ENCODE assay signal across 10 cellular contexts in genomic region chr3:37430862-37431529, GRCh38. TPM values are rescaled to one million over a fixed set of nuclear protein-coding genes. Genes with fewer than 3 reads are reported as not detected.
DNase-seq lines count a peak whose midpoint lies in the region; ATAC-seq and FAIRE-seq lines count a peak whose summit lies in the region.
"Not testable (repeated sequence)": the region's sequence is repeated elsewhere in the genome, so short reads cannot be mapped to it uniquely, and the experiment has no call there.
"Had no signal": no experiment of that assay in that cellular context is flagged by ENCODE, and none has a peak within 500 bp of the region (broad histone marks: within the 10 kb centered on the region; RNA-seq: fewer than 3 reads in every experiment).

No MANE protein-coding gene starts in this region.

- H3K27me3 ChIP-seq in BLaER1; naive thymus-derived CD4-positive, alpha-beta T cell (ENCODE audit: control insufficient read depth in 2 of 2, insufficient read depth in 2 of 2, low read length in 2 of 2): not testable (repeated sequence)

- not testable (repeated sequence) for H3K27me3 Mint-ChIP-seq in T-helper 2 cell treated with Interferon-gamma antibody and Interleukin-4, amounts not matched to agents 5 μg/mL and 100 μg/mL, for 36 hours (ENCODE audit: low read depth); activated CD4-positive, alpha-beta memory T cell treated with anti-CD3 and anti-CD28 coated beads, Interleukin-2, amount 10 ng/mL, durations not matched to agents 7 days and 5 days; activated T-helper 1 cell treated with anti-CD3 and anti-CD28 coated beads, Interleukin-12 subunit alpha, Interleukin-12 subunit beta, Interleukin-2, Interleukin-4 antibody, amounts not matched to agents 30 ng/mL and 10 ng/mL and 1 ng/mL, durations not matched to agents 14 hours and 24 hours and 36 hours (ENCODE audit: insufficient read depth); central memory CD8-positive, alpha-beta T cell; naive thymus-derived CD4-positive, alpha-beta T cell

- peak overlapping the region; percentile 70 for H3K27ac Mint-ChIP-seq in T-helper 2 cell treated with Interferon-gamma antibody and Interleukin-4, amounts not matched to agents 5 μg/mL and 100 μg/mL, for 36 hours
- H3K27ac Mint-ChIP-seq in activated CD4-positive, alpha-beta memory T cell treated with anti-CD3 and anti-CD28 coated beads, Interleukin-2, amount 10 ng/mL, durations not matched to agents 7 days and 5 days, result peak overlapping the region; percentile 14
- not testable (repeated sequence) for H3K27ac Mint-ChIP-seq in activated T-helper 1 cell treated with anti-CD3 and anti-CD28 coated beads, Interleukin-12 subunit alpha, Interleukin-12 subunit beta, Interleukin-2, Interleukin-4 antibody, amounts not matched to agents 30 ng/mL and 10 ng/mL and 1 ng/mL, durations not matched to agents 14 hours and 24 hours and 36 hours
- H3K27ac Mint-ChIP-seq in central memory CD8-positive, alpha-beta T cell (ENCODE audit: low read depth), result peak overlapping the region; percentile 27
- H3K27ac Mint-ChIP-seq in naive thymus-derived CD4-positive, alpha-beta T cell, result peak overlapping the region in 5 of 9 donors; percentile 26 to 80 (median 56)

- H3K4me2 ChIP-seq in BLaER1, result peak overlapping the region; percentile 85

- H3K4me3 Mint-ChIP-seq in T-helper 2 cell treated with Interferon-gamma antibody and Interleukin-4, amounts not matched to agents 5 μg/mL and 100 μg/mL, for 36 hours, result peak overlapping the region; percentile 47
- not testable (repeated sequence) for H3K4me3 Mint-ChIP-seq in activated CD4-positive, alpha-beta memory T cell treated with anti-CD3 and anti-CD28 coated beads, Interleukin-2, amount 10 ng/mL, durations not matched to agents 7 days and 5 days; central memory CD8-positive, alpha-beta T cell
- H3K4me3 Mint-ChIP-seq in activated T-helper 1 cell treated with anti-CD3 and anti-CD28 coated beads, Interleukin-12 subunit alpha, Interleukin-12 subunit beta, Interleukin-2, Interleukin-4 antibody, amounts not matched to agents 30 ng/mL and 10 ng/mL and 1 ng/mL, durations not matched to agents 14 hours and 24 hours and 36 hours, result peak overlapping the region; percentile 47
- peak overlapping the region in 7 of 10 donors; percentile 5 to 49 (median 22) for H3K4me3 Mint-ChIP-seq in naive thymus-derived CD4-positive, alpha-beta T cell

- peak; percentile 31 for FAIRE-seq in HTR-8/SVneo (lab: Jason Lieb, UNC)

- not testable (repeated sequence) for DNase-seq in HTR-8/SVneo (ENCODE audit: insufficient read length, low spot score)
- peak; percentile 48 for DNase-seq in T-helper 2 cell treated with Interferon-gamma antibody and Interleukin-4, amounts not matched to agents 5 μg/mL and 100 μg/mL, for 36 hours (ENCODE audit: low spot score)
- peak; percentile 62 for DNase-seq in activated CD4-positive, alpha-beta memory T cell treated with anti-CD3 and anti-CD28 coated beads, Interleukin-2, amount 10 ng/mL, durations not matched to agents 7 days and 5 days
- DNase-seq in activated T-helper 1 cell treated with anti-CD3 and anti-CD28 coated beads, Interleukin-12 subunit alpha, Interleukin-12 subunit beta, Interleukin-2, Interleukin-4 antibody, amounts not matched to agents 30 ng/mL and 10 ng/mL and 1 ng/mL, durations not matched to agents 14 hours and 24 hours and 36 hours (ENCODE audit: low spot score), result peak; percentile 65
- peak in 1 of 2 donors; percentile 16 for DNase-seq in central memory CD8-positive, alpha-beta T cell (ENCODE audit: low spot score in 2 of 2)
- DNase-seq in naive thymus-derived CD4-positive, alpha-beta T cell, result peak in 7 of 9 donors; percentile 11 to 58 (median 25)
- peak in 2 of 3 experiments; percentile 13 to 35 for DNase-seq in stimulated activated CD4-positive, alpha-beta T cell treated with anti-CD3 and anti-CD28 coated beads, TNF-alpha, amount 100 ng/mL, for 24 hours (ENCODE audit: low read depth in 3 of 3)

- peak overlapping the region; percentile 50; the same call in 1 of the 2 replicates for H3K9ac ChIP-seq in BLaER1

- 0 out of 2 replicates have a peak overlapping the region, but pooled peaks have one; percentile 3 for H3K4me3 ChIP-seq in BLaER1
- not testable (repeated sequence) for H3K4me3 ChIP-seq in naive thymus-derived CD4-positive, alpha-beta T cell (ENCODE audit: low read length)

- H4K20me1 ChIP-seq in BLaER1, result not testable (repeated sequence)

- peaks cover 12% of the 10 kb centered on the region for H3K36me3 Mint-ChIP-seq in T-helper 2 cell treated with Interferon-gamma antibody and Interleukin-4, amounts not matched to agents 5 μg/mL and 100 μg/mL, for 36 hours (ENCODE audit: low read depth)
- peaks cover 20% of the 10 kb centered on the region for H3K36me3 Mint-ChIP-seq in activated CD4-positive, alpha-beta memory T cell treated with anti-CD3 and anti-CD28 coated beads, Interleukin-2, amount 10 ng/mL, durations not matched to agents 7 days and 5 days (ENCODE audit: low read depth)
- peaks cover 12% of the 10 kb centered on the region for H3K36me3 Mint-ChIP-seq in activated T-helper 1 cell treated with anti-CD3 and anti-CD28 coated beads, Interleukin-12 subunit alpha, Interleukin-12 subunit beta, Interleukin-2, Interleukin-4 antibody, amounts not matched to agents 30 ng/mL and 10 ng/mL and 1 ng/mL, durations not matched to agents 14 hours and 24 hours and 36 hours (ENCODE audit: low read depth)
- not testable (repeated sequence) for H3K36me3 Mint-ChIP-seq in central memory CD8-positive, alpha-beta T cell (ENCODE audit: insufficient read depth)
- H3K36me3 Mint-ChIP-seq in naive thymus-derived CD4-positive, alpha-beta T cell, result peaks cover 14 to 80% (median 43%) of the 10 kb centered on the region in 5 donors

- CTCF ChIA-PET in activated CD4-positive, alpha-beta memory T cell treated with anti-CD3 and anti-CD28 coated beads, Interleukin-2, amount 10 ng/mL, durations not matched to agents 7 days and 5 days (lab: Charles Lee), result interaction anchor here (0.7 kb wide), 1 partner anchor 555 kb away, joined by 5 read pairs; no protein-coding TSS in a partner anchor
- CTCF ChIA-PET in naive thymus-derived CD4-positive, alpha-beta T cell (lab: Charles Lee), result not testable (repeated sequence)

- peak overlapping the region; percentile 70 for H3K27ac ChIP-seq in BLaER1
- not testable (repeated sequence) for H3K27ac ChIP-seq in naive thymus-derived CD4-positive, alpha-beta T cell (ENCODE audit: low read depth, low read length)

- peaks cover 15% of the 10 kb centered on the region for H3K4me1 Mint-ChIP-seq in T-helper 2 cell treated with Interferon-gamma antibody and Interleukin-4, amounts not matched to agents 5 μg/mL and 100 μg/mL, for 36 hours (ENCODE audit: low read depth)
- peaks cover 14% of the 10 kb centered on the region for H3K4me1 Mint-ChIP-seq in activated CD4-positive, alpha-beta memory T cell treated with anti-CD3 and anti-CD28 coated beads, Interleukin-2, amount 10 ng/mL, durations not matched to agents 7 days and 5 days
- peaks cover 24% of the 10 kb centered on the region for H3K4me1 Mint-ChIP-seq in activated T-helper 1 cell treated with anti-CD3 and anti-CD28 coated beads, Interleukin-12 subunit alpha, Interleukin-12 subunit beta, Interleukin-2, Interleukin-4 antibody, amounts not matched to agents 30 ng/mL and 10 ng/mL and 1 ng/mL, durations not matched to agents 14 hours and 24 hours and 36 hours (ENCODE audit: low read depth)
- not testable (repeated sequence) for H3K4me1 Mint-ChIP-seq in central memory CD8-positive, alpha-beta T cell
- peaks cover 2 to 26% (median 23%) of the 10 kb centered on the region in 7 donors for H3K4me1 Mint-ChIP-seq in naive thymus-derived CD4-positive, alpha-beta T cell

- ATAC-seq in central memory CD8-positive, alpha-beta T cell (replicated peaks; ENCODE audit: extremely low read depth, poor library complexity, severe bottlenecking), result peak; percentile 73
- peak; percentile 60 for ATAC-seq in naive thymus-derived CD4-positive, alpha-beta T cell

- POLR2A ChIA-PET in activated CD4-positive, alpha-beta memory T cell treated with anti-CD3 and anti-CD28 coated beads, Interleukin-2, amount 10 ng/mL, durations not matched to agents 7 days and 5 days (lab: Charles Lee); naive thymus-derived CD4-positive, alpha-beta T cell (lab: Charles Lee): not testable (repeated sequence)

- H3K4me1 ChIP-seq in BLaER1, result peaks cover 40% of the 10 kb centered on the region
- H3K4me1 ChIP-seq in naive thymus-derived CD4-positive, alpha-beta T cell (ENCODE audit: control insufficient read depth in 2 of 2, insufficient read depth in 2 of 2, low read length in 2 of 2), result not testable (repeated sequence)

- intact Hi-C loops in activated T-helper 1 cell treated with anti-CD3 and anti-CD28 coated beads, Interleukin-12 subunit alpha, Interleukin-12 subunit beta, Interleukin-2, Interleukin-4 antibody, amounts not matched to agents 30 ng/mL and 10 ng/mL and 1 ng/mL, durations not matched to agents 14 hours and 24 hours and 36 hours (cut with micrococcal nuclease); naive thymus-derived CD4-positive, alpha-beta T cell (cut with micrococcal nuclease): not testable (repeated sequence)

- peaks cover 33% of the 10 kb centered on the region for H3K9me3 ChIP-seq in BLaER1
- H3K9me3 ChIP-seq in naive thymus-derived CD4-positive, alpha-beta T cell (ENCODE audit: control insufficient read depth in 2 of 3, low read length in 3 of 3), result not testable (repeated sequence)

- H3K36me3 ChIP-seq in BLaER1, result peaks cover 17% of the 10 kb centered on the region
- H3K36me3 ChIP-seq in naive thymus-derived CD4-positive, alpha-beta T cell (ENCODE audit: control insufficient read depth in 2 of 3, insufficient read depth in 3 of 3, low read length in 3 of 3), result not testable (repeated sequence)

- H3K9me3 Mint-ChIP-seq in T-helper 2 cell treated with Interferon-gamma antibody and Interleukin-4, amounts not matched to agents 5 μg/mL and 100 μg/mL, for 36 hours, result peaks cover 11% of the 10 kb centered on the region
- H3K9me3 Mint-ChIP-seq in activated CD4-positive, alpha-beta memory T cell treated with anti-CD3 and anti-CD28 coated beads, Interleukin-2, amount 10 ng/mL, durations not matched to agents 7 days and 5 days; activated T-helper 1 cell treated with anti-CD3 and anti-CD28 coated beads, Interleukin-12 subunit alpha, Interleukin-12 subunit beta, Interleukin-2, Interleukin-4 antibody, amounts not matched to agents 30 ng/mL and 10 ng/mL and 1 ng/mL, durations not matched to agents 14 hours and 24 hours and 36 hours; central memory CD8-positive, alpha-beta T cell: not testable (repeated sequence)
- H3K9me3 Mint-ChIP-seq in naive thymus-derived CD4-positive, alpha-beta T cell, result peaks cover 0 to 14% (median 4%) of the 10 kb centered on the region in 11 donors

RNA-seq across cellular contexts. Expression of gene ITGA9, which starts 20.9 kb away (rescaled TPM):
- under 1 TPM; 0.10 to 0.13 TPM for total RNA-seq in activated CD4-positive, alpha-beta memory T cell treated with anti-CD3 and anti-CD28 coated beads, Interleukin-2, amount 10 ng/mL, durations not matched to agents 7 days and 5 days
- total RNA-seq in activated T-helper 1 cell treated with anti-CD3 and anti-CD28 coated beads, Interleukin-12 subunit alpha, Interleukin-12 subunit beta, Interleukin-2, Interleukin-4 antibody, amounts not matched to agents 30 ng/mL and 10 ng/mL and 1 ng/mL, durations not matched to agents 14 hours and 24 hours and 36 hours, result 1.1 and 1.3 TPM in 2 replicates
- 1 to 10 TPM in 3 of 5 experiments, under 1 TPM in 2; 0.17 to 1.5 (median 1.0) TPM for total RNA-seq in naive thymus-derived CD4-positive, alpha-beta T cell
- under 1 TPM in 1 of 2 donors, not detected in 1; 0.13 TPM for polyA plus RNA-seq in naive thymus-derived CD4-positive, alpha-beta T cell
- total RNA-seq: myocyte, PC-9 had no signal
